In genomic region chr9:20319641-20320337, GRCh38 we compare ENCODE assay signal across 8 cellular contexts.
DNase-seq lines count a peak whose midpoint lies in the region; ATAC-seq lines count a peak whose summit lies in the region.

No MANE protein-coding gene starts in this region.

- no peak overlapping the region for H3K9ac ChIP-seq in adipocyte (ENCODE audit: low read length)

- H3K27me3 Mint-ChIP-seq in naive thymus-derived CD8-positive, alpha-beta T cell, result no peaks in the 10 kb centered on the region

- H3K4me1 ChIP-seq in adipocyte (ENCODE audit: control insufficient read depth, insufficient read depth, low read length), result no peaks in the 10 kb centered on the region

- no peak overlapping the region for H3K4me3 ChIP-seq in adipocyte (ENCODE audit: low read length)

- H3K4me1 Mint-ChIP-seq in naive thymus-derived CD8-positive, alpha-beta T cell, result peaks cover 47 to 96% (median 75%) of the 10 kb centered on the region in 4 donors

- H3K4me3 Mint-ChIP-seq in naive thymus-derived CD8-positive, alpha-beta T cell, result peak overlapping the region in 9 of 10 donors; percentile 0 to 63 (median 15)

- peaks cover 0 to 4% (median 3%) of the 10 kb centered on the region in 3 donors for H3K36me3 Mint-ChIP-seq in naive thymus-derived CD8-positive, alpha-beta T cell

- H3K36me3 ChIP-seq in adipocyte (ENCODE audit: control insufficient read depth, insufficient read depth, low read length, severe bottlenecking), result no peaks in the 10 kb centered on the region

- H3K9me3 Mint-ChIP-seq in naive thymus-derived CD8-positive, alpha-beta T cell, result no peaks in the 10 kb centered on the region

- ATAC-seq in naive thymus-derived CD8-positive, alpha-beta T cell, result peak in 1 of 2 donors; percentile 32
- ATAC-seq in HG03159 (IDR thresholded peaks at IDR 0.05; ENCODE audit: unreplicated experiment) (no peak), sciatic nerve (no peak)

- peak; percentile 74 for DNase-seq in DMS79 (lab: John Stamatoyannopoulos, UW)
- DNase-seq in NCI-H1436 (lab: John Stamatoyannopoulos, UW), result peak; percentile 73
- peak; percentile 56 for DNase-seq in adipocyte (ENCODE audit: low read depth)
- no peak for DNase-seq in naive thymus-derived CD8-positive, alpha-beta T cell
- no peak for DNase-seq in T-helper 9 cell
- DNase-seq in MV-4-11 (lab: John Stamatoyannopoulos, UW), result no peak
- DNase-seq in sciatic nerve (ENCODE audit: low spot score), result no peak

- no peaks in the 10 kb centered on the region for H3K27me3 ChIP-seq in adipocyte (replicated peaks; ENCODE audit: control insufficient read depth, insufficient read depth, low read length)

- POLR2A ChIA-PET in naive thymus-derived CD8-positive, alpha-beta T cell (lab: Charles Lee), result interaction anchor here (0.6 to 2.6 kb wide), 3 partner anchors 14 to 302 kb away, joined by 6 to 10 read pairs (median 7); partner anchors contain the start of gene MLLT3

- H3K9me3 ChIP-seq in adipocyte (ENCODE audit: control insufficient read depth, low read length), result no peaks in the 10 kb centered on the region

- intact Hi-C loops in sciatic nerve (cut with DNase I), result no loop called here

- H3K27ac Mint-ChIP-seq in naive thymus-derived CD8-positive, alpha-beta T cell, result peak overlapping the region in 9 of 10 donors; percentile 13 to 97 (median 67)

Comparison
In these comparisons a context has a peak if more than half of its experiments do, and no peak if none do; other contexts are left out.
1. DNase-seq: peak in DMS79 (single experiment), NCI-H1436 (single experiment) and adipocyte (single experiment); none in naive thymus-derived CD8-positive, alpha-beta T cell (0 of 10), T-helper 9 cell (single experiment), MV-4-11 (single experiment) and sciatic nerve (single experiment).